30 cellular contexts compared by ENCODE assay signal in genomic region chr2:214781226-214781625, GRCh38.
"Had no signal": no experiment of that assay in that cellular context is flagged by ENCODE, and none has a peak within 500 bp of the region (broad histone marks: within the 10 kb centered on the region; RNA-seq: fewer than 3 reads in every experiment).

No MANE protein-coding gene starts in this region.

- H3K27me3 Mint-ChIP-seq: activated CD4-positive, alpha-beta memory T cell treated with anti-CD3 and anti-CD28 coated beads for 36 hours; activated CD4-positive, alpha-beta T cell treated with anti-CD3 and anti-CD28 coated beads for 36 hours; activated CD4-positive, alpha-beta T cell treated with anti-CD3 and anti-CD28 coated beads, Interleukin-2, amount 10 ng/mL, durations not matched to agents 24 days and 14 days; activated CD8-positive, alpha-beta memory T cell treated with anti-CD3 and anti-CD28 coated beads, Interleukin-2, amount 10 ng/mL, durations not matched to agents 7 days and 5 days; activated naive CD4-positive, alpha-beta T cell treated with anti-CD3 and anti-CD28 coated beads, Interleukin-2, amount 50 U/mL, for 24 hours; activated naive CD8-positive, alpha-beta T cell treated with anti-CD3 and anti-CD28 coated beads for 36 hours; activated naive CD8-positive, alpha-beta T cell treated with anti-CD3 and anti-CD28 coated beads, Interleukin-2, amount 50 U/mL, for 24 hours; effector memory CD8-positive, alpha-beta T cell had no signal

- ATAC-seq: activated CD4-positive, alpha-beta T cell treated with anti-CD3 and anti-CD28 coated beads for 36 hours; activated CD8-positive, alpha-beta memory T cell treated with anti-CD3 and anti-CD28 coated beads, Interleukin-2, amount 10 ng/mL, durations not matched to agents 7 days and 5 days; activated CD8-positive, alpha-beta T cell treated with anti-CD3 and anti-CD28 coated beads, Interleukin-2, amount 10 ng/mL, durations not matched to agents 7 days and 5 days; activated naive CD8-positive, alpha-beta T cell treated with anti-CD3 and anti-CD28 coated beads, Interleukin-2, amount 50 U/mL, for 24 hours; body of pancreas; effector memory CD8-positive, alpha-beta T cell had no signal

- H3K27me3 ChIP-seq: adrenal gland, body of pancreas, esophagus squamous epithelium had no signal

- H3K9me3 Mint-ChIP-seq: effector memory CD8-positive, alpha-beta T cell had no signal

- H3K36me3 ChIP-seq: adrenal gland had no signal

- H3K4me3 ChIP-seq: adrenal gland, body of pancreas, esophagus squamous epithelium had no signal

- H3K9me3 ChIP-seq: adrenal gland, body of pancreas, esophagus squamous epithelium had no signal

- H3K4me1 ChIP-seq: adrenal gland, body of pancreas, esophagus squamous epithelium had no signal

- H3K4me3 Mint-ChIP-seq: activated CD4-positive, alpha-beta memory T cell treated with anti-CD3 and anti-CD28 coated beads for 36 hours; activated CD4-positive, alpha-beta T cell treated with anti-CD3 and anti-CD28 coated beads for 36 hours; activated CD4-positive, alpha-beta T cell treated with anti-CD3 and anti-CD28 coated beads, Interleukin-2, amount 10 ng/mL, durations not matched to agents 24 days and 14 days; activated CD8-positive, alpha-beta memory T cell treated with anti-CD3 and anti-CD28 coated beads, Interleukin-2, amount 10 ng/mL, durations not matched to agents 7 days and 5 days; activated CD8-positive, alpha-beta T cell treated with anti-CD3 and anti-CD28 coated beads, Interleukin-2, amount 10 ng/mL, durations not matched to agents 7 days and 5 days; activated naive CD4-positive, alpha-beta T cell treated with anti-CD3 and anti-CD28 coated beads for 36 hours; activated naive CD4-positive, alpha-beta T cell treated with anti-CD3 and anti-CD28 coated beads, Interleukin-2, amount 50 U/mL, for 24 hours; activated naive CD8-positive, alpha-beta T cell treated with anti-CD3 and anti-CD28 coated beads for 36 hours; activated naive CD8-positive, alpha-beta T cell treated with anti-CD3 and anti-CD28 coated beads, Interleukin-2, amount 50 U/mL, for 24 hours; activated T-helper 1 cell treated with anti-CD3 and anti-CD28 coated beads, Interleukin-12 subunit alpha, Interleukin-12 subunit beta, Interleukin-2, Interleukin-4 antibody, amounts not matched to agents 30 ng/mL and 10 ng/mL and 1 ng/mL, durations not matched to agents 14 hours and 24 hours and 36 hours; effector memory CD8-positive, alpha-beta T cell had no signal

- H3K27ac Mint-ChIP-seq: activated CD4-positive, alpha-beta memory T cell treated with anti-CD3 and anti-CD28 coated beads for 36 hours; activated CD4-positive, alpha-beta T cell treated with anti-CD3 and anti-CD28 coated beads for 36 hours; activated CD4-positive, alpha-beta T cell treated with anti-CD3 and anti-CD28 coated beads, Interleukin-2, amount 10 ng/mL, durations not matched to agents 24 days and 14 days; activated CD8-positive, alpha-beta memory T cell treated with anti-CD3 and anti-CD28 coated beads, Interleukin-2, amount 10 ng/mL, durations not matched to agents 7 days and 5 days; activated CD8-positive, alpha-beta T cell treated with anti-CD3 and anti-CD28 coated beads, Interleukin-2, amount 10 ng/mL, durations not matched to agents 7 days and 5 days; activated naive CD4-positive, alpha-beta T cell treated with anti-CD3 and anti-CD28 coated beads for 36 hours; activated naive CD4-positive, alpha-beta T cell treated with anti-CD3 and anti-CD28 coated beads, Interleukin-2, amount 50 U/mL, for 24 hours; activated naive CD8-positive, alpha-beta T cell treated with anti-CD3 and anti-CD28 coated beads for 36 hours; activated naive CD8-positive, alpha-beta T cell treated with anti-CD3 and anti-CD28 coated beads, Interleukin-2, amount 50 U/mL, for 24 hours; activated T-helper 1 cell treated with anti-CD3 and anti-CD28 coated beads, Interleukin-12 subunit alpha, Interleukin-12 subunit beta, Interleukin-2, Interleukin-4 antibody, amounts not matched to agents 30 ng/mL and 10 ng/mL and 1 ng/mL, durations not matched to agents 14 hours and 24 hours and 36 hours; activated T-helper 2 cell treated with anti-CD3 and anti-CD28 coated beads, Interferon-gamma antibody, Interleukin-2, Interleukin-4, amounts not matched to agents 10 μg/mL and 5 μg/mL and 100 μg/mL, durations not matched to agents 14 hours and 24 hours and 36 hours; effector memory CD8-positive, alpha-beta T cell had no signal

- H3K4me1 Mint-ChIP-seq: activated CD4-positive, alpha-beta T cell treated with anti-CD3 and anti-CD28 coated beads for 36 hours; activated naive CD4-positive, alpha-beta T cell treated with anti-CD3 and anti-CD28 coated beads, Interleukin-2, amount 50 U/mL, for 24 hours; activated naive CD8-positive, alpha-beta T cell treated with anti-CD3 and anti-CD28 coated beads for 36 hours had no signal

- DNase-seq: activated CD4-positive, alpha-beta memory T cell treated with anti-CD3 and anti-CD28 coated beads for 36 hours; activated CD4-positive, alpha-beta T cell treated with anti-CD3 and anti-CD28 coated beads for 36 hours; activated CD4-positive, alpha-beta T cell treated with anti-CD3 and anti-CD28 coated beads, Interleukin-2, amount 10 ng/mL, durations not matched to agents 24 days and 14 days; activated CD4-positive, CD25-positive, alpha-beta regulatory T cell; activated CD4-positive, CD25-positive, alpha-beta regulatory T cell treated with anti-CD3 and anti-CD28 coated beads, Interleukin-2, amount 50 U/mL, for 72 hours; activated CD8-positive, alpha-beta memory T cell treated with anti-CD3 and anti-CD28 coated beads, Interleukin-2, amount 10 ng/mL, durations not matched to agents 7 days and 5 days; activated CD8-positive, alpha-beta memory T cell treated with anti-CD3 and anti-CD28 coated beads, Interleukin-2, amount 50 U/mL, for 4 hours; activated CD8-positive, alpha-beta T cell treated with anti-CD3 and anti-CD28 coated beads, Interleukin-2, amount 10 ng/mL, durations not matched to agents 7 days and 5 days; activated effector memory CD4-positive, alpha-beta T cell treated with anti-CD3 and anti-CD28 coated beads, Interleukin-2, amount 50 U/mL, for 16 hours; activated naive CD4-positive, alpha-beta T cell treated with anti-CD3 and anti-CD28 coated beads for 36 hours; activated naive CD8-positive, alpha-beta T cell treated with anti-CD3 and anti-CD28 coated beads for 36 hours; activated naive CD8-positive, alpha-beta T cell treated with anti-CD3 and anti-CD28 coated beads, Interleukin-2, amount 50 U/mL, for 24 hours; activated T-cell treated with anti-CD3 and anti-CD28 coated beads, Interleukin-2, amount 50 U/mL, for 1 hour; activated T-cell treated with anti-CD3 and anti-CD28 coated beads, Interleukin-2, amount 50 U/mL, for 48 hours; adrenal gland; amygdala; aorta; body of pancreas; caudate nucleus; cortex of kidney; dermis blood vessel endothelial cell; effector CD4-positive, alpha-beta T cell; effector memory CD8-positive, alpha-beta T cell; esophagus squamous epithelium; foreskin fibroblast; head of caudate nucleus; T-helper 2 cell had no signal
